ENCODE assay signal across 29 cellular contexts in the genomic region with DNA sequence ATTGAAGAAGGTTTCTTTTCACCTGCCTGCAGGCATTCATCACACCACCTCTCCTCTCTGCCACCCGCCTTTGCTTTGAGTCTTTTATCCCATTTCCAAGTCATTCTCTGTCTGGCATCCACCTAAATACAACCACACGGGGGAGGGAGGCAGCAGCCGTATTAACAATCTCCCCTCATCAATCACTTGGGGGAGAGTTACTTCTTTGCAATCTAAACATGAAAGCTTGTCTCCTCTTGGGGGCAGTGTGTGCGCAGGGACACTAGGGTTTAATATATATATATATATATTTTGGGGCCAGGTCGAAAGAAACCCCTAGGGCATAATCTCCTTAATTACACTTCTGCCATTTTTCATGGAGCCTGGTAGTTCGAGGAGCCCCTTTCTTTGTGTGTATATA.
A peak's percentile ranks its signal among the peaks of the same experiment; 100 is the strongest.
DNase-seq lines count a peak whose midpoint lies in the region; ATAC-seq, FAIRE-seq and TF ChIP-seq lines count a peak whose summit lies in the region.
"Had no signal": no experiment of that assay in that cellular context is flagged by ENCODE, and none has a peak within 500 bp of the region (broad histone marks: within the 10 kb centered on the region; RNA-seq: fewer than 3 reads in every experiment).

No MANE protein-coding gene starts in this region.

- no TSS peak for BruUV-seq in Panc1 (replicated peaks; lab: Mats Ljungman, UMichigan)

- peaks cover 5% of the 10 kb centered on the region for H3K27me3 Mint-ChIP-seq in nephron (ENCODE audit: low read depth)

- peaks cover 28% of the 10 kb centered on the region for H3K4me1 Mint-ChIP-seq in nephron
- H3K4me1 Mint-ChIP-seq: activated CD8-positive, alpha-beta memory T cell treated with anti-CD3 and anti-CD28 coated beads, Interleukin-2, amount 10 ng/mL, durations not matched to agents 7 days and 5 days had no signal

- H3K36me3 ChIP-seq in BLaER1 (no peaks in the 10 kb centered on the region), Panc1 (ENCODE audit: control insufficient read depth, insufficient read depth, low read length) (no peaks in the 10 kb centered on the region)
- H3K36me3 ChIP-seq: colonic mucosa, left ventricle myocardium inferior, neutrophil had no signal

- CTCF ChIA-PET in Panc1 (lab: Charles Lee) = no interaction called here

- FAIRE-seq in HTR-8/SVneo (lab: Jason Lieb, UNC) = peak; percentile 33
- FAIRE-seq: astrocyte, islet of Langerhans had no signal

- no peaks in the 10 kb centered on the region for H3K9me3 Mint-ChIP-seq in nephron
- H3K9me3 Mint-ChIP-seq: activated naive CD8-positive, alpha-beta T cell treated with anti-CD3 and anti-CD28 coated beads, Interleukin-2, amount 50 U/mL, for 24 hours had no signal

- H3K36me3 Mint-ChIP-seq in nephron (ENCODE audit: low read depth) = no peaks in the 10 kb centered on the region
- H3K36me3 Mint-ChIP-seq: activated CD8-positive, alpha-beta memory T cell treated with anti-CD3 and anti-CD28 coated beads, Interleukin-2, amount 10 ng/mL, durations not matched to agents 7 days and 5 days had no signal

- no peak overlapping the region for H3K9ac ChIP-seq in BLaER1

- DNase-seq in HTR-8/SVneo (ENCODE audit: insufficient read length, low spot score) = no peak
- no peak for DNase-seq in Panc1 (ENCODE audit: low read depth, low spot score)
- no peak for DNase-seq in hippocampal formation (lab: John Stamatoyannopoulos, UW)
- no peak for DNase-seq in cortex of kidney (lab: John Stamatoyannopoulos, UW)
- no peak for DNase-seq in NCI-H1417 (lab: John Stamatoyannopoulos, UW)
- DNase-seq: ACHN; activated CD4-positive, alpha-beta T cell treated with anti-CD3 and anti-CD28 coated beads, Interleukin-2, amount 50 U/mL, for 1 hour; activated CD4-positive, CD25-positive, alpha-beta regulatory T cell; activated CD8-positive, alpha-beta memory T cell treated with anti-CD3 and anti-CD28 coated beads, Interleukin-2, amount 10 ng/mL, durations not matched to agents 7 days and 5 days; activated naive CD8-positive, alpha-beta T cell treated with anti-CD3 and anti-CD28 coated beads, Interleukin-2, amount 50 U/mL, for 24 hours; activated T-cell treated with anti-CD3 and anti-CD28 coated beads, Interleukin-2, amount 50 U/mL, for 72 hours; colonic mucosa; DMS 273 treated with DMSO at 0.1 percent for 48 hours; effector CD8-positive, alpha-beta T cell; left ventricle myocardium inferior; mesendoderm; NCI-H1048; NCI-H1930; NCI-H2227 treated with DMSO at 0.1 percent for 48 hours; NCI-H526; RPMI8226; stimulated activated CD4-positive, alpha-beta T cell treated with anti-CD3 and anti-CD28 coated beads, Interleukin-1b, Interleukin-23, amount 100 ng/mL, for 48 hours; stimulated activated naive CD8-positive, alpha-beta T cell treated with anti-CD3 and anti-CD28 coated beads, Interleukin-15, Interleukin-2, amounts not matched to agents 100 U/mL and 50 U/mL, for 24 hours had no signal

- intact Hi-C loops in Panc1 (cut with micrococcal nuclease; ENCODE audit: unreplicated experiment) = no loop called here

- H4K20me1 ChIP-seq in BLaER1 = no peaks in the 10 kb centered on the region

- H3K4me3 Mint-ChIP-seq in nephron = no peak overlapping the region
- H3K4me3 Mint-ChIP-seq: activated CD8-positive, alpha-beta memory T cell treated with anti-CD3 and anti-CD28 coated beads, Interleukin-2, amount 10 ng/mL, durations not matched to agents 7 days and 5 days; activated naive CD8-positive, alpha-beta T cell treated with anti-CD3 and anti-CD28 coated beads, Interleukin-2, amount 50 U/mL, for 24 hours; activated T-cell treated with anti-CD3 and anti-CD28 coated beads, Interleukin-2, amount 50 U/mL, for 72 hours; B cell had no signal

- H3K4me1 ChIP-seq in BLaER1 (peaks cover 17% of the 10 kb centered on the region), Panc1 (ENCODE audit: control insufficient read depth, insufficient read depth, low read length) (no peaks in the 10 kb centered on the region)
- H3K4me1 ChIP-seq: colonic mucosa, left ventricle myocardium inferior had no signal

- peak overlapping the region in 2 of 3 experiments; percentile 78 to 92 for H3K27ac Mint-ChIP-seq in nephron
- H3K27ac Mint-ChIP-seq: activated CD8-positive, alpha-beta memory T cell treated with anti-CD3 and anti-CD28 coated beads, Interleukin-2, amount 10 ng/mL, durations not matched to agents 7 days and 5 days; activated naive CD8-positive, alpha-beta T cell treated with anti-CD3 and anti-CD28 coated beads, Interleukin-2, amount 50 U/mL, for 24 hours; activated T-cell treated with anti-CD3 and anti-CD28 coated beads, Interleukin-2, amount 50 U/mL, for 72 hours; B cell had no signal

- no peak for ATAC-seq in Panc1
- ATAC-seq: activated CD8-positive, alpha-beta memory T cell treated with anti-CD3 and anti-CD28 coated beads, Interleukin-2, amount 10 ng/mL, durations not matched to agents 7 days and 5 days; activated naive CD8-positive, alpha-beta T cell treated with anti-CD3 and anti-CD28 coated beads, Interleukin-2, amount 50 U/mL, for 24 hours; activated T-cell treated with anti-CD3 and anti-CD28 coated beads, Interleukin-2, amount 50 U/mL, for 72 hours; stimulated activated naive CD8-positive, alpha-beta T cell treated with anti-CD3 and anti-CD28 coated beads, Interleukin-15, Interleukin-2, amounts not matched to agents 100 U/mL and 50 U/mL, for 24 hours had no signal

- H3K4me3 ChIP-seq in BLaER1 (no peak overlapping the region), Panc1 (ENCODE audit: low read depth in 2 of 2, low read length in 2 of 2) (no peak overlapping the region)
- H3K4me3 ChIP-seq: colonic mucosa, left ventricle myocardium inferior had no signal

- H3K27me3 ChIP-seq in BLaER1 (no peaks in the 10 kb centered on the region), Panc1 (ENCODE audit: control insufficient read depth, insufficient read depth, low read length) (peaks cover 9% of the 10 kb centered on the region; the same call in 1 of the 2 replicates)
- H3K27me3 ChIP-seq: colonic mucosa had no signal

- H3K9me3 ChIP-seq in BLaER1 (no peaks in the 10 kb centered on the region), Panc1 (ENCODE audit: control insufficient read depth, insufficient read depth, low read depth, low read length) (no peaks in the 10 kb centered on the region)
- H3K9me3 ChIP-seq: colonic mucosa, left ventricle myocardium inferior, neutrophil had no signal

- in situ Hi-C loops in Panc1 (cut with HindIII; ENCODE audit: low pct_unique_long_range_greater_than_20kb, low sequenced_read_pairs) = no loop called here

- H3K4me2 ChIP-seq in BLaER1 = peak overlapping the region; percentile 62

- no peak overlapping the region for H3K27ac ChIP-seq in BLaER1
- no peak overlapping the region for H3K27ac ChIP-seq in Panc1 (ENCODE audit: low read length)
- H3K27ac ChIP-seq: colonic mucosa, left ventricle myocardium inferior, neutrophil had no signal

- POLR2A ChIA-PET in Panc1 (lab: Charles Lee) = no interaction called here

- TF ChIP-seq CTCF in Panc1 (IDR thresholded peaks at IDR 0.05) (peak; percentile 21), nephron (IDR thresholded peaks at IDR 0.05; ENCODE audit: unreplicated experiment in 3 of 3) (peak in 2 of 3 experiments; percentile 6 to 28)
